In the genomic region with DNA sequence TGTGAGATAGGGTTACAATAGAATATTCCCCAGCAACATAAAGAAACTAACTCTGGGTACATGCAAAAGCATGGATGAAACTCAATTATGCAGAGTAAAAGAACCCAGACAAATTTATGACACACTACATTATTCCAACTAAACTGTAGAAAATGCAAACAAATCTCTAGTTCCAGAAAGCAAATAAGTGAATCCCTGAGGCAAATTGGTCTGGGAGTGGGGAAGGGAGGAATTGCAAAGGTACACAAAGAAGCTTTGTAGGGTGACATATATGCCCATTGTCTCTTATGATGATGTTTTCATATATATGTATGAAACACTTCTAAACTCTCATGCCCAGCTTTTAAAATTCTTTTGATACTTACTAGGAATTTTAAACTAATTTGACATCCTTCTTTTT, we compare ENCODE assay signal across 27 cellular contexts.
"Had no signal": no experiment of that assay in that cellular context is flagged by ENCODE, and none has a peak within 500 bp of the region (broad histone marks: within the 10 kb centered on the region; RNA-seq: fewer than 3 reads in every experiment).

No MANE protein-coding gene starts in this region.

- H3K4me3 Mint-ChIP-seq: activated CD4-positive, alpha-beta memory T cell treated with anti-CD3 and anti-CD28 coated beads, Interleukin-2, amount 10 ng/mL, durations not matched to agents 7 days and 5 days; activated CD8-positive, alpha-beta memory T cell treated with anti-CD3 and anti-CD28 coated beads, Interleukin-2, amount 10 ng/mL, durations not matched to agents 7 days and 5 days; activated naive CD4-positive, alpha-beta T cell treated with anti-CD3 and anti-CD28 coated beads, Interleukin-2, amount 10 ng/mL, durations not matched to agents 7 days and 5 days; activated naive CD8-positive, alpha-beta T cell; activated naive CD8-positive, alpha-beta T cell treated with anti-CD3 and anti-CD28 coated beads, Interleukin-2, amount 50 U/mL, for 24 hours; brain had no signal

- ATAC-seq: activated CD8-positive, alpha-beta memory T cell treated with anti-CD3 and anti-CD28 coated beads, Interleukin-2, amount 10 ng/mL, durations not matched to agents 7 days and 5 days; activated naive CD8-positive, alpha-beta T cell treated with anti-CD3 and anti-CD28 coated beads, Interleukin-2, amount 50 U/mL, for 24 hours; Right ventricle myocardium inferior had no signal

- H3K4me1 Mint-ChIP-seq: activated CD4-positive, alpha-beta memory T cell treated with anti-CD3 and anti-CD28 coated beads, Interleukin-2, amount 10 ng/mL, durations not matched to agents 7 days and 5 days; activated CD8-positive, alpha-beta memory T cell treated with anti-CD3 and anti-CD28 coated beads, Interleukin-2, amount 10 ng/mL, durations not matched to agents 7 days and 5 days; activated naive CD4-positive, alpha-beta T cell treated with anti-CD3 and anti-CD28 coated beads, Interleukin-2, amount 10 ng/mL, durations not matched to agents 7 days and 5 days; activated naive CD8-positive, alpha-beta T cell treated with anti-CD3 and anti-CD28 coated beads, Interleukin-2, amount 50 U/mL, for 24 hours had no signal

- H3K27ac Mint-ChIP-seq: activated CD4-positive, alpha-beta memory T cell treated with anti-CD3 and anti-CD28 coated beads, Interleukin-2, amount 10 ng/mL, durations not matched to agents 7 days and 5 days; activated CD8-positive, alpha-beta memory T cell treated with anti-CD3 and anti-CD28 coated beads, Interleukin-2, amount 10 ng/mL, durations not matched to agents 7 days and 5 days; activated naive CD4-positive, alpha-beta T cell treated with anti-CD3 and anti-CD28 coated beads, Interleukin-2, amount 10 ng/mL, durations not matched to agents 7 days and 5 days; activated naive CD8-positive, alpha-beta T cell; activated naive CD8-positive, alpha-beta T cell treated with anti-CD3 and anti-CD28 coated beads, Interleukin-2, amount 50 U/mL, for 24 hours; brain had no signal

- H3K27me3 Mint-ChIP-seq: activated CD4-positive, alpha-beta memory T cell treated with anti-CD3 and anti-CD28 coated beads, Interleukin-2, amount 10 ng/mL, durations not matched to agents 7 days and 5 days; activated CD8-positive, alpha-beta memory T cell treated with anti-CD3 and anti-CD28 coated beads, Interleukin-2, amount 10 ng/mL, durations not matched to agents 7 days and 5 days; activated naive CD4-positive, alpha-beta T cell treated with anti-CD3 and anti-CD28 coated beads, Interleukin-2, amount 10 ng/mL, durations not matched to agents 7 days and 5 days; activated naive CD8-positive, alpha-beta T cell; activated naive CD8-positive, alpha-beta T cell treated with anti-CD3 and anti-CD28 coated beads, Interleukin-2, amount 50 U/mL, for 24 hours; brain had no signal

- DNase-seq: activated CD4-positive, alpha-beta memory T cell treated with anti-CD3 and anti-CD28 coated beads, Interleukin-2, amount 10 ng/mL, durations not matched to agents 7 days and 5 days; activated CD4-positive, alpha-beta T cell treated with anti-CD3 and anti-CD28 coated beads for 1 hour; activated CD4-positive, alpha-beta T cell treated with anti-CD3 and anti-CD28 coated beads for 48 hours; activated CD4-positive, CD25-positive, alpha-beta regulatory T cell; activated CD8-positive, alpha-beta memory T cell treated with anti-CD3 and anti-CD28 coated beads for 24 hours; activated CD8-positive, alpha-beta memory T cell treated with anti-CD3 and anti-CD28 coated beads, Interleukin-2, amount 10 ng/mL, durations not matched to agents 7 days and 5 days; activated CD8-positive, alpha-beta memory T cell treated with anti-CD3 and anti-CD28 coated beads, Interleukin-2, amount 50 U/mL, for 48 hours; activated effector memory CD4-positive, alpha-beta T cell treated with Interleukin-2 at 50 U/mL for 16 hours; activated naive CD4-positive, alpha-beta T cell treated with anti-CD3 and anti-CD28 coated beads, Interleukin-2, amount 10 ng/mL, durations not matched to agents 7 days and 5 days; activated naive CD8-positive, alpha-beta T cell treated with anti-CD3 and anti-CD28 coated beads, Interleukin-2, amount 50 U/mL, for 24 hours; activated T-cell treated with anti-CD3 and anti-CD28 coated beads, Interleukin-2, amount 50 U/mL, for 48 hours; anterior cingulate cortex; caudate nucleus; cerebellar nuclear complex; Kasumi-1; KG1; MG63; NCI-H1092; NCI-H1436 treated with DMSO at 0.1 percent for 48 hours; NCI-H187 treated with DMSO at 0.1 percent for 48 hours; NCI-H345; PC-9; T1000; WERI-Rb-1 had no signal
